In the genomic region with DNA sequence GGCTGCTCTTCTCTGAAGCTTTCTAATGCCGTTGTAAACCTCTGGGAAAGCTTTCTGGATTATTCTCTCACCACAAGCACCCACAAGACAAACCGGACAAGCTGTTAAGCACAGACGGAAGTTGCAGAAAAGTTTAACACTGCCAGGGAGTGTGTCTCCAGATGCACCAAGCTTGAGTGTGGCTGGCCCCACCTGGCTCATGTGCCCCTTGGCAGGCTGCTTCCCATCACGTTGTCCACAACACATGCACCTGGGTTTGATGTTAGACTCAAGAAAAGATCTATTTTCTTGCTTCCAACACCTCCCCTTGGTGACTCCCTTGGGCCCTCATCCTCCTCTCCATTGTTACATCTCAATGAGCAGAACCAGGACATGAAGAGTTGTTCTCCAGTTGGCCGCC, we compare ENCODE assay signal across 16 cellular contexts.
"Had no signal": no experiment of that assay in that cellular context is flagged by ENCODE, and none has a peak within 500 bp of the region (broad histone marks: within the 10 kb centered on the region; RNA-seq: fewer than 3 reads in every experiment).

No MANE protein-coding gene starts in this region.

- H3K4me1 Mint-ChIP-seq: naive thymus-derived CD4-positive, alpha-beta T cell; stimulated activated memory B cell treated with anti-CD40 and anti-IgM and Interleukin-4, amounts not matched to agents 10 μg/mL and 1 μg/mL and 100 μg/mL, for 72 hours had no signal

- H3K4me3 ChIP-seq: colonic mucosa, esophagus squamous epithelium, heart left ventricle, ovary, tibial nerve had no signal

- H3K9me3 ChIP-seq: colonic mucosa, esophagus squamous epithelium, heart left ventricle, ovary, tibial nerve had no signal

- H3K4me1 ChIP-seq: colonic mucosa, foreskin keratinocyte, heart left ventricle had no signal

- H3K4me3 Mint-ChIP-seq: naive thymus-derived CD4-positive, alpha-beta T cell; stimulated activated memory B cell treated with anti-CD40 and anti-IgM and Interleukin-4, amounts not matched to agents 10 μg/mL and 1 μg/mL and 100 μg/mL, for 72 hours; stimulated activated naive CD8-positive, alpha-beta T cell treated with anti-CD3 and anti-CD28 coated beads, Interleukin-15, Interleukin-2, amounts not matched to agents 100 ng/mL and 50 ng/mL, for 24 hours had no signal

- H3K27me3 ChIP-seq: colonic mucosa, foreskin keratinocyte, heart left ventricle, ovary, tibial nerve had no signal

- H3K9me3 Mint-ChIP-seq: stimulated activated memory B cell treated with anti-CD40 and anti-IgM and Interleukin-4, amounts not matched to agents 10 μg/mL and 1 μg/mL and 100 μg/mL, for 72 hours; stimulated activated naive CD8-positive, alpha-beta T cell treated with anti-CD3 and anti-CD28 coated beads, Interleukin-15, Interleukin-2, amounts not matched to agents 100 ng/mL and 50 ng/mL, for 24 hours had no signal

- ATAC-seq: foreskin keratinocyte; heart left ventricle; naive thymus-derived CD4-positive, alpha-beta T cell; right cardiac atrium; stimulated activated memory B cell treated with anti-CD40 and anti-IgM and Interleukin-4, amounts not matched to agents 10 μg/mL and 1 μg/mL and 100 μg/mL, for 72 hours had no signal

- FAIRE-seq: islet of Langerhans had no signal

- DNase-seq: colonic mucosa; dermis blood vessel endothelial cell; esophagus squamous epithelium; foreskin keratinocyte; hypothalamus; kidney glomerular epithelial cell; naive thymus-derived CD4-positive, alpha-beta T cell; ovary; right cardiac atrium; stimulated activated CD4-positive, alpha-beta T cell treated with anti-CD3 and anti-CD28 coated beads, Interleukin-4, amount 100 ng/mL, for 1 hour had no signal

- H3K27ac Mint-ChIP-seq: naive thymus-derived CD4-positive, alpha-beta T cell; progenitor cell of endocrine pancreas; stimulated activated memory B cell treated with anti-CD40 and anti-IgM and Interleukin-4, amounts not matched to agents 10 μg/mL and 1 μg/mL and 100 μg/mL, for 72 hours; stimulated activated naive CD8-positive, alpha-beta T cell treated with anti-CD3 and anti-CD28 coated beads, Interleukin-15, Interleukin-2, amounts not matched to agents 100 ng/mL and 50 ng/mL, for 24 hours had no signal

- H3K36me3 Mint-ChIP-seq: naive thymus-derived CD4-positive, alpha-beta T cell; stimulated activated memory B cell treated with anti-CD40 and anti-IgM and Interleukin-4, amounts not matched to agents 10 μg/mL and 1 μg/mL and 100 μg/mL, for 72 hours had no signal

- H3K27ac ChIP-seq: colonic mucosa, esophagus squamous epithelium, foreskin keratinocyte, heart left ventricle, ovary, tibial nerve had no signal

- H3K36me3 ChIP-seq: colonic mucosa, esophagus squamous epithelium, heart left ventricle, ovary, tibial nerve had no signal
